In genomic region chr22:38868886-38869381, GRCh38 we compare ENCODE assay signal across 8 cellular contexts. TPM values are rescaled to one million over a fixed set of nuclear protein-coding genes. Genes with fewer than 3 reads are reported as not detected.
A peak's percentile ranks its signal among the peaks of the same experiment; 100 is the strongest.
DNase-seq lines count a peak whose midpoint lies in the region; ATAC-seq, FAIRE-seq and TF ChIP-seq lines count a peak whose summit lies in the region.

No MANE protein-coding gene starts in this region.

- no peak overlapping the region for H2AFZ ChIP-seq in mammary epithelial cell (ENCODE audit: low read depth, low read length)

- H3K4me1 ChIP-seq in mammary epithelial cell (ENCODE audit: insufficient read depth, low read length): peaks cover 36% of the 10 kb centered on the region
- peaks cover 9 to 27% of the 10 kb centered on the region in 2 donors for H3K4me1 ChIP-seq in kidney (ENCODE audit: control insufficient read depth in 1 of 2, insufficient read depth in 1 of 2, low read depth in 1 of 2, low read length in 2 of 2)

- DNase-seq in DMS153 (lab: John Stamatoyannopoulos, UW): peak; percentile 26
- no peak for DNase-seq in DMS153 treated with DMSO at 0.1 percent for 48 hours (lab: John Stamatoyannopoulos, UW; ENCODE audit: unreplicated experiment)
- DNase-seq in NCI-H1092 treated with DMSO at 0.1 percent for 48 hours (lab: John Stamatoyannopoulos, UW): peak; percentile 25
- peak; percentile 75 for DNase-seq in activated B cell treated with CpG ODN at 0.5 μM for 24 hours
- DNase-seq in mammary epithelial cell: peak; percentile 36
- DNase-seq in kidney: peak; percentile 92
- DNase-seq in stimulated activated CD4-positive, alpha-beta T cell treated with anti-CD3 and anti-CD28 coated beads, Interleukin-2, amount 100 ng/mL, for 24 hours: peak; percentile 92 to 93

- no peak for FAIRE-seq in kidney (lab: Jason Lieb, UNC)

- H3K4me3 ChIP-seq in mammary epithelial cell (replicated peaks in 1 of 3; ENCODE audit: insufficient read depth in 1 of 3, low read depth in 2 of 3, low read length in 3 of 3): no peak overlapping the region
- no peak overlapping the region for H3K4me3 ChIP-seq in kidney (ENCODE audit: low read length in 2 of 2)

- H3K27me3 Mint-ChIP-seq in activated B cell treated with CpG ODN at 0.5 μM for 24 hours: no peaks in the 10 kb centered on the region

- TF ChIP-seq CTCF in activated B cell treated with CpG ODN at 0.5 μM for 24 hours (IDR thresholded peaks at IDR 0.05) (peak; percentile 75), mammary epithelial cell (conservative IDR thresholded peaks at IDR 0.05 in 1 of 2, IDR thresholded peaks at IDR 0.05 in 1 of 2; ENCODE audit: extremely low read depth in 1 of 2, insufficient read depth in 1 of 2, low read depth in 1 of 2, low read length in 2 of 2) (peak; percentile 83 to 92), kidney (IDR thresholded peaks at IDR 0.05; ENCODE audit: borderline replicate concordance, extremely low read depth, insufficient read depth) (peak; percentile 84)

- CTCF ChIA-PET in activated B cell treated with CpG ODN at 0.5 μM for 24 hours (lab: Charles Lee) (interaction anchor here (0.8 to 7.4 kb wide), 13 partner anchors 11 to 446 kb away, joined by 3 to 132 read pairs (median 6); partner anchors contain the start of gene APOBEC3B), mammary epithelial cell (lab: Charles Lee; ENCODE audit: low non-redundant PET) (interaction anchor here (0.6 to 1.7 kb wide), 4 partner anchors 100 to 253 kb away, joined by 3 to 8 read pairs (median 6); no protein-coding TSS in a partner anchor)

- H4K20me1 ChIP-seq in mammary epithelial cell (ENCODE audit: insufficient read depth, low read length): no peaks in the 10 kb centered on the region

- no peak overlapping the region for H3K9ac ChIP-seq in mammary epithelial cell (ENCODE audit: insufficient read depth, low read length)
- no peak overlapping the region for H3K9ac ChIP-seq in kidney (ENCODE audit: low read length in 2 of 2)

- H3K27ac ChIP-seq in mammary epithelial cell (ENCODE audit: insufficient read depth, low read depth, low read length) (no peak overlapping the region), kidney (ENCODE audit: low read depth in 2 of 2, low read length in 2 of 2) (no peak overlapping the region)

- intact Hi-C loops in activated B cell treated with CpG ODN at 0.5 μM for 24 hours (cut with micrococcal nuclease): loop anchor here (1.0 kb wide), 1 partner anchor 104 kb away; no protein-coding TSS in a partner anchor
- intact Hi-C loops in mammary epithelial cell (cut with micrococcal nuclease): no loop called here
- intact Hi-C loops in kidney (cut with DNase I): loop anchor here (10.0 kb wide), 2 partner anchors 136 to 246 kb away; no protein-coding TSS in a partner anchor

- H3K4me2 ChIP-seq in mammary epithelial cell (ENCODE audit: insufficient read depth, low read depth, low read length): no peak overlapping the region

- dilution Hi-C loops in mammary epithelial cell (cut with HindIII; ENCODE audit: low sequenced_read_pairs): no loop called here

- WGBS in mammary epithelial cell (ENCODE audit: low coverage, missing lambda C conversion rate): 18% methylated on average over 5 of the region's 8 CpGs

- H3K4me1 Mint-ChIP-seq in activated B cell treated with CpG ODN at 0.5 μM for 24 hours: peaks cover 48% of the 10 kb centered on the region

- H3K27ac Mint-ChIP-seq in activated B cell treated with CpG ODN at 0.5 μM for 24 hours: no peak overlapping the region

- peak; percentile 33 for ATAC-seq in activated B cell treated with CpG ODN at 0.5 μM for 24 hours (ENCODE audit: low read depth)
- no peak for ATAC-seq in GM19397 (IDR thresholded peaks at IDR 0.05; ENCODE audit: unreplicated experiment)

- in situ Hi-C loops in mammary epithelial cell (cut with MboI; ENCODE audit: low sequenced_read_pairs in 2 of 2): loop anchor here in 1 of 2 donors (25.0 kb wide), 1 partner anchor 443 kb away; the partner anchor contains the start of gene RPL3

- POLR2A ChIA-PET in activated B cell treated with CpG ODN at 0.5 μM for 24 hours (lab: Charles Lee): interaction anchor here (0.9 to 3.5 kb wide), 2 partner anchors 135 to 451 kb away, joined by 4 to 24 read pairs; partner anchors contain the start of gene RPL3

- H3K9me3 ChIP-seq in mammary epithelial cell (replicated peaks; ENCODE audit: insufficient read depth, low read length): no peaks in the 10 kb centered on the region
- H3K9me3 ChIP-seq in kidney (ENCODE audit: control insufficient read depth in 1 of 2, low read length in 2 of 2): no peaks in the 10 kb centered on the region

- peaks cover 30% of the 10 kb centered on the region for H3K36me3 Mint-ChIP-seq in activated B cell treated with CpG ODN at 0.5 μM for 24 hours (ENCODE audit: low read depth)

- peaks cover 2% of the 10 kb centered on the region for H3K36me3 ChIP-seq in mammary epithelial cell (ENCODE audit: insufficient read depth, low read length)
- peaks cover 0 to 3% of the 10 kb centered on the region in 2 donors for H3K36me3 ChIP-seq in kidney (ENCODE audit: control insufficient read depth in 1 of 2, insufficient read depth in 2 of 2, low read length in 2 of 2)

- H3K79me2 ChIP-seq in mammary epithelial cell (ENCODE audit: insufficient read depth, low read length): peaks cover 7% of the 10 kb centered on the region

- no TSS peak for BruUV-seq in mammary epithelial cell (replicated peaks; lab: Mats Ljungman, UMichigan)

- no peaks in the 10 kb centered on the region for H3K27me3 ChIP-seq in mammary epithelial cell (ENCODE audit: insufficient read depth, low read length)

- no peak overlapping the region for H3K4me3 Mint-ChIP-seq in activated B cell treated with CpG ODN at 0.5 μM for 24 hours

- H3K9me3 Mint-ChIP-seq in activated B cell treated with CpG ODN at 0.5 μM for 24 hours: no peaks in the 10 kb centered on the region

RNA-seq across cellular contexts. Expression of gene CBX6, which starts 3.1 kb away (rescaled TPM):
- total RNA-seq in activated B cell treated with CpG ODN at 0.5 μM for 24 hours (65.6 and 71.8 TPM in 2 replicates), mammary epithelial cell (10 to 100 TPM; 32.3 to 55.7 TPM), kidney (113 TPM)
- polyA plus RNA-seq in mammary epithelial cell (17.2 TPM), kidney (ENCODE audit: insufficient read depth, low read depth, low replicate concordance) (24.9 TPM)
- 49.3 TPM for polyA minus RNA-seq in mammary epithelial cell

RNA-seq across cellular contexts. Expression of gene NPTXR, which starts 25.1 kb away (rescaled TPM):
- 0.07 and 0.13 TPM in 2 replicates for total RNA-seq in activated B cell treated with CpG ODN at 0.5 μM for 24 hours
- total RNA-seq in mammary epithelial cell: 1 to 10 TPM; 1.3 to 3.5 TPM
- 1.1 TPM for polyA plus RNA-seq in mammary epithelial cell
- 2.9 TPM for polyA minus RNA-seq in mammary epithelial cell
- total RNA-seq in kidney: 12.5 TPM
- polyA plus RNA-seq in kidney (ENCODE audit: insufficient read depth, low read depth, low replicate concordance): 1.1 TPM
